Comparison of ENCODE assay signal across 17 cellular contexts in genomic region chr18:6431659-6432318, GRCh38. TPM values are rescaled to one million over a fixed set of nuclear protein-coding genes. Genes with fewer than 3 reads are reported as not detected.
DNase-seq lines count a peak whose midpoint lies in the region; ATAC-seq, FAIRE-seq and TF ChIP-seq lines count a peak whose summit lies in the region.
"Had no signal": no experiment of that assay in that cellular context is flagged by ENCODE, and none has a peak within 500 bp of the region (broad histone marks: within the 10 kb centered on the region; RNA-seq: fewer than 3 reads in every experiment).

No MANE protein-coding gene starts in this region.

- CTCF ChIA-PET in HepG2 (lab: Yijun Ruan, JAX; ENCODE audit: low intra/inter-chr PET ratio, low total read pairs) = no interaction called here

- no peaks in the 10 kb centered on the region for H3K9me3 Mint-ChIP-seq in neural crest cell
- no peaks in the 10 kb centered on the region for H3K9me3 Mint-ChIP-seq in H9
- H3K9me3 Mint-ChIP-seq: CD8-positive, alpha-beta T cell had no signal

- TF ChIP-seq CTCF in heart left ventricle (IDR thresholded peaks at IDR 0.05) (no peak), HepG2 (CRISPR knock-in tag; IDR thresholded peaks at IDR 0.05) (no peak), neural crest cell (conservative IDR thresholded peaks at IDR 0.05) (no peak), testis (IDR thresholded peaks at IDR 0.05) (no peak), GM20000 (IDR thresholded peaks at IDR 0.05; ENCODE audit: extremely low read depth, missing control alignments) (no peak), H9 (conservative IDR thresholded peaks at IDR 0.05) (no peak)

- no peak overlapping the region for H3K56ac ChIP-seq in H9 (ENCODE audit: insufficient read length, low read depth, low read length)

- intact Hi-C loops in right cardiac atrium (cut with DNase I) = no loop called here
- intact Hi-C loops in heart left ventricle (cut with DNase I) = no loop called here
- intact Hi-C loops in HepG2 (cut with micrococcal nuclease; ENCODE audit: unreplicated experiment) = no loop called here
- intact Hi-C loops in testis (cut with DNase I; ENCODE audit: low total_unique reads) = no loop called here

- H3K36me3 ChIP-seq in heart left ventricle (no peaks in the 10 kb centered on the region), HepG2 (replicated peaks in 1 of 2; ENCODE audit: control insufficient read depth in 1 of 2, insufficient read depth in 2 of 2, low read length in 2 of 2) (no peaks in the 10 kb centered on the region), testis (ENCODE audit: low read depth, missing control alignments) (no peaks in the 10 kb centered on the region)
- H3K36me3 ChIP-seq: BLaER1 treated with 17β-estradiol and CSF1 and Interleukin-3, amounts not matched to agents 10 nM and 100 nM had no signal

- H2BK5ac ChIP-seq in H9 (ENCODE audit: insufficient read length, low read length) = no peak overlapping the region

- 69% methylated on average over 19 of the region's 19 CpGs for WGBS in right cardiac atrium
- WGBS in heart left ventricle, 4 donors = 54 to 89% (median 77%) methylated on average over 19 of the region's 19 CpGs
- 65% methylated on average over 19 of the region's 19 CpGs for whole genome bisulfite sequencing in HepG2 (ENCODE audit: low lambda C conversion rate)
- WGBS in testis, 2 donors = 37 to 60% methylated on average over 19 of the region's 19 CpGs
- no CpG with 5 or more reads among the region's 19 CpGs for WGBS in H9 (ENCODE audit: extremely low coverage, insufficient read length, low lambda C conversion rate)

- no peak overlapping the region for H2AK5ac ChIP-seq in H9 (ENCODE audit: insufficient read length, low read length)

- no peak for TF ChIP-seq EP300 in HepG2 (IDR thresholded peaks at IDR 0.05; ENCODE audit: low read depth in 2 of 2, low read length in 2 of 2)
- no peak for TF ChIP-seq EP300 in HepG2 (CRISPR knock-in tag; IDR thresholded peaks at IDR 0.05; ENCODE audit: borderline replicate concordance)

- H3K4me3 ChIP-seq in right cardiac atrium (ENCODE audit: low read length) = no peak overlapping the region
- no peak overlapping the region for H3K4me3 ChIP-seq in heart left ventricle
- no peak overlapping the region for H3K4me3 ChIP-seq in HepG2 (replicated peaks in 1 of 3; ENCODE audit: insufficient read depth in 1 of 3, low read depth in 2 of 3, low read length in 3 of 3)
- H3K4me3 ChIP-seq in testis = no peak overlapping the region
- H3K4me3 ChIP-seq: BLaER1 treated with 17β-estradiol and CSF1 and Interleukin-3, amounts not matched to agents 10 nM and 100 nM had no signal

- H3K27me3 ChIP-seq in right cardiac atrium (ENCODE audit: control insufficient read depth, insufficient read depth) (no peaks in the 10 kb centered on the region), heart left ventricle (no peaks in the 10 kb centered on the region), HepG2 (ENCODE audit: control insufficient read depth in 1 of 2, insufficient read depth in 2 of 2, low read length in 2 of 2) (no peaks in the 10 kb centered on the region; a peak in 1 of 5 replicates), testis (no peaks in the 10 kb centered on the region), H9 (ENCODE audit: insufficient read depth, low read length) (no peaks in the 10 kb centered on the region)
- H3K27me3 ChIP-seq: BLaER1 treated with 17β-estradiol and CSF1 and Interleukin-3, amounts not matched to agents 10 nM and 100 nM had no signal

- no peak overlapping the region for H3K4ac ChIP-seq in H9 (ENCODE audit: low read depth, low read length)

- H3K18ac ChIP-seq in H9 (ENCODE audit: insufficient read length, low read depth, low read length) = no peak overlapping the region

- no peak overlapping the region for H4K91ac ChIP-seq in H9 (ENCODE audit: insufficient read length, low read depth, low read length)

- H3K23me2 ChIP-seq in H9 (ENCODE audit: insufficient read length, low read depth, low read length, poor library complexity, severe bottlenecking) = no peaks in the 10 kb centered on the region

- H2BK15ac ChIP-seq in H9 (ENCODE audit: low read depth, low read length) = no peak overlapping the region

- no peak overlapping the region for H4K5ac ChIP-seq in H9 (ENCODE audit: insufficient read length, low read depth, low read length)

- H3K9me3 ChIP-seq in right cardiac atrium (ENCODE audit: control insufficient read depth, low read length) (no peaks in the 10 kb centered on the region), heart left ventricle (no peaks in the 10 kb centered on the region), HepG2 (ENCODE audit: low read length) (no peaks in the 10 kb centered on the region), testis (no peaks in the 10 kb centered on the region), H9 (ENCODE audit: control insufficient read depth, low read depth, low read length) (no peaks in the 10 kb centered on the region)
- H3K9me3 ChIP-seq: BLaER1 treated with 17β-estradiol and CSF1 and Interleukin-3, amounts not matched to agents 10 nM and 100 nM had no signal

- no peak for FAIRE-seq in HepG2 (lab: Jason Lieb, UNC)

- no peaks in the 10 kb centered on the region for H3K27me3 Mint-ChIP-seq in neural crest cell (ENCODE audit: low read depth)
- no peaks in the 10 kb centered on the region for H3K27me3 Mint-ChIP-seq in H9 (ENCODE audit: low read depth)
- H3K27me3 Mint-ChIP-seq: B cell had no signal

- peaks cover 3% of the 10 kb centered on the region for H3K4me1 ChIP-seq in right cardiac atrium (ENCODE audit: control insufficient read depth, insufficient read depth, low read length)
- peaks cover 0 to 3% (median 0%) of the 10 kb centered on the region in 12 donors for H3K4me1 ChIP-seq in heart left ventricle
- H3K4me1 ChIP-seq in HepG2 (ENCODE audit: insufficient read depth, low read length) = peaks cover 26% of the 10 kb centered on the region
- peaks cover 20% of the 10 kb centered on the region for H3K4me1 ChIP-seq in testis
- no peaks in the 10 kb centered on the region; the same call in 1 of the 2 replicates for H3K4me1 ChIP-seq in H9 (ENCODE audit: insufficient read depth, low read length)

- peak; percentile 24 to 46 for ATAC-seq in right cardiac atrium
- ATAC-seq in heart left ventricle = no peak
- ATAC-seq in HepG2 = peak; percentile 43; the same call in 2 of the 3 replicates
- ATAC-seq: CD8-positive, alpha-beta T cell had no signal

- no peak overlapping the region for H3K23ac ChIP-seq in H9 (ENCODE audit: insufficient read length, low read depth, low read length)

- no peak overlapping the region for H3K14ac ChIP-seq in H9 (ENCODE audit: insufficient read depth, low read length)

- no peaks in the 10 kb centered on the region for H3K79me1 ChIP-seq in H9 (ENCODE audit: insufficient read depth, low read depth, low read length, poor library complexity, severe bottlenecking)

- H3K4me3 Mint-ChIP-seq in neural crest cell = no peak overlapping the region
- no peak overlapping the region; a peak in 1 of 5 replicates for H3K4me3 Mint-ChIP-seq in H9
- H3K4me3 Mint-ChIP-seq: B cell; CD8-positive, alpha-beta T cell; HFFc6 had no signal

- H2BK120ac ChIP-seq in H9 (ENCODE audit: low read depth, low read length, poor library complexity, severe bottlenecking) = no peak overlapping the region

- no TSS peak for BruUV-seq in HepG2 (replicated peaks; lab: Mats Ljungman, UMichigan)

- no peak overlapping the region for H2BK12ac ChIP-seq in H9 (ENCODE audit: insufficient read length, low read depth, low read length)

- H4K20me1 ChIP-seq in HepG2 (ENCODE audit: insufficient read depth, low read length) = no peaks in the 10 kb centered on the region
- no peaks in the 10 kb centered on the region for H4K20me1 ChIP-seq in H9 (ENCODE audit: control insufficient read depth, insufficient read depth, insufficient read length)
- H4K20me1 ChIP-seq: BLaER1 treated with 17β-estradiol and CSF1 and Interleukin-3, amounts not matched to agents 10 nM and 100 nM had no signal

- no peak for TF ChIP-seq POLR2A in heart left ventricle (IDR thresholded peaks at IDR 0.05)
- TF ChIP-seq POLR2A in HepG2 (IDR thresholded peaks at IDR 0.05; ENCODE audit: insufficient read depth in 1 of 2, low read depth in 2 of 2, low read length in 2 of 2) = no peak
- no peak for TF ChIP-seq POLR2A in testis (IDR thresholded peaks at IDR 0.05)

- TF ChIP-seq RAD21 in HepG2 (CRISPR knock-in tag; IDR thresholded peaks at IDR 0.05) = no peak

- H3K36me3 Mint-ChIP-seq in neural crest cell (ENCODE audit: low read depth) (no peaks in the 10 kb centered on the region), H9 (ENCODE audit: insufficient read depth in 1 of 3, low read depth in 3 of 3) (no peaks in the 10 kb centered on the region)
- H3K36me3 Mint-ChIP-seq: CD8-positive, alpha-beta T cell had no signal

- in situ Hi-C loops in HepG2 (cut with HindIII; ENCODE audit: extremely low pct_ligation_motif_present, low pct_unique_long_range_greater_than_20kb) = no loop called here

- H3K9ac ChIP-seq in HepG2 (ENCODE audit: insufficient read depth, low read depth, low read length) (no peak overlapping the region), H9 (ENCODE audit: extremely low read depth, insufficient read length, low read length) (no peak overlapping the region)
- H3K9ac ChIP-seq: BLaER1 treated with 17β-estradiol and CSF1 and Interleukin-3, amounts not matched to agents 10 nM and 100 nM had no signal

- H2BK20ac ChIP-seq in H9 (ENCODE audit: low read depth, low read length, poor library complexity, severe bottlenecking) = no peak overlapping the region

- H2AFZ ChIP-seq in HepG2 (ENCODE audit: low read length) (no peak overlapping the region), H9 (ENCODE audit: low read length) (no peak overlapping the region)

- POLR2A ChIA-PET in HepG2 (lab: Yijun Ruan, JAX) = no interaction called here

- H3K27ac ChIP-seq in right cardiac atrium (ENCODE audit: low read length) (peak overlapping the region; percentile 9), heart left ventricle (no peak overlapping the region), HepG2 (ENCODE audit: extremely low read length, insufficient read depth, low read length) (no peak overlapping the region), testis (peak overlapping the region in 1 of 2 donors; percentile 32), H9 (ENCODE audit: insufficient read length, low read depth, low read length) (no peak overlapping the region)
- H3K27ac ChIP-seq: BLaER1 treated with 17β-estradiol and CSF1 and Interleukin-3, amounts not matched to agents 10 nM and 100 nM; HL-60 had no signal

- H3K4me1 Mint-ChIP-seq in neural crest cell = no peaks in the 10 kb centered on the region
- peaks cover 3 to 4% of the 10 kb centered on the region in 2 experiments; a peak in 2 of 4 replicates for H3K4me1 Mint-ChIP-seq in H9
- H3K4me1 Mint-ChIP-seq: B cell had no signal

- H3K27ac Mint-ChIP-seq in neural crest cell (ENCODE audit: unreplicated experiment) (peak overlapping the region; percentile 13), H9 (no peak overlapping the region)
- H3K27ac Mint-ChIP-seq: B cell; CD8-positive, alpha-beta T cell; HFFc6 had no signal

- H3K4me2 ChIP-seq in HepG2 (ENCODE audit: low read depth, low read length) (0 out of 2 replicates have a peak overlapping the region, but pooled peaks have one; percentile 15), H9 (ENCODE audit: insufficient read depth, insufficient read length, low read length) (no peak overlapping the region)
- H3K4me2 ChIP-seq: BLaER1 treated with 17β-estradiol and CSF1 and Interleukin-3, amounts not matched to agents 10 nM and 100 nM had no signal

- H4K8ac ChIP-seq in H9 (replicated peaks; ENCODE audit: insufficient read length, low read depth, low read length) = no peak overlapping the region

- H3T11ph ChIP-seq in H9 (ENCODE audit: low read length) = no peak overlapping the region

- no peaks in the 10 kb centered on the region for H3K79me2 ChIP-seq in HepG2 (ENCODE audit: insufficient read depth, low read length)
- H3K79me2 ChIP-seq in H9 (ENCODE audit: insufficient read depth, low read length) = no peaks in the 10 kb centered on the region

- DNase-seq in right cardiac atrium (peak in 1 of 3 donors; percentile 17), heart left ventricle (no peak), HepG2 (ENCODE audit: low spot score) (no peak), neural crest cell (ENCODE audit: low read depth, low spot score) (no peak), testis (peak; percentile 61), GM20000 (ENCODE audit: low spot score) (no peak), NCI-H1092 treated with DMSO at 0.1 percent for 48 hours (lab: John Stamatoyannopoulos, UW) (no peak), H9 (no peak)
- DNase-seq: Calu3; CD8-positive, alpha-beta T cell; GF-D8; HCEC 1CT; HFFc6 had no signal

RNA-seq across cellular contexts. Expression of gene L3MBTL4, which starts 17.1 kb away (rescaled TPM):
- total RNA-seq in right cardiac atrium = 10 to 100 TPM; 27.3 to 36.9 (median 33.1) TPM
- 4.9 TPM for polyA plus RNA-seq in right cardiac atrium
- 1 to 10 TPM in 6 of 9 donors, under 1 TPM in 3; 0.38 to 3.3 (median 1.9) TPM for total RNA-seq in heart left ventricle
- under 1 TPM; 0.27 to 0.79 TPM for polyA plus RNA-seq in heart left ventricle
- total RNA-seq in HepG2 (2016; rRNA removed; fragmentation: Illumina TruSeq; extraction: Trizol) = 12.8 and 13.3 TPM in 2 replicates
- total RNA-seq in HepG2 (2016; cell fraction: cytosol; rRNA removed; fragmentation: Illumina TruSeq; extraction: Trizol; ENCODE audit: low read depth) = 25.3 and 29.3 TPM in 2 replicates
- total RNA-seq in HepG2 (2016; cell fraction: insoluble cytoplasmic fraction; rRNA removed; fragmentation: Illumina TruSeq; extraction: Trizol) = 11.6 and 12.3 TPM in 2 replicates
- total RNA-seq in HepG2 (2016; cell fraction: membrane; rRNA removed; fragmentation: Illumina TruSeq; extraction: Trizol) = 18.9 and 22.5 TPM in 2 replicates
- 23.9 and 26.7 TPM in 2 replicates for total RNA-seq in HepG2 (2016; cell fraction: nucleus; rRNA removed; fragmentation: Illumina TruSeq; extraction: Trizol)
- 10.8 and 13.6 TPM in 2 replicates for polyA plus RNA-seq in HepG2 (2011; rRNA removed)
- 7.7 and 12.3 TPM in 2 replicates for polyA plus RNA-seq in HepG2 (2011; cell fraction: cytosol; rRNA removed)
- polyA plus RNA-seq in HepG2 (2011; cell fraction: nucleus; rRNA removed) = 16.7 and 22.6 TPM in 2 replicates
- 17.6 and 21.8 TPM in 2 replicates for polyA plus RNA-seq in HepG2 (2012)
- polyA plus RNA-seq in HepG2 (2016; cell fraction: cytosol; fragmentation: Illumina TruSeq; extraction: Trizol; ENCODE audit: low read depth) = 1.4 and 1.5 TPM in 2 replicates
- polyA plus RNA-seq in HepG2 (2016; cell fraction: insoluble cytoplasmic fraction; fragmentation: Illumina TruSeq; extraction: Trizol; ENCODE audit: low read depth) = 9.6 and 10.1 TPM in 2 replicates
- polyA plus RNA-seq in HepG2 (2016; cell fraction: membrane; fragmentation: Illumina TruSeq; extraction: Trizol; ENCODE audit: low read depth) = 3.7 TPM in 2 replicates
- polyA plus RNA-seq in HepG2 (2016; cell fraction: nucleus; fragmentation: Illumina TruSeq; extraction: Trizol; ENCODE audit: insufficient read depth, low read depth) = 9.3 and 9.7 TPM in 2 replicates
- 24.0 TPM in 1 of 2 replicates, not detected in the other for polyA minus RNA-seq in HepG2 (2011; rRNA and poly(A)+ RNA removed; ENCODE audit: low replicate concordance)
- 13.0 and 15.2 TPM in 2 replicates for polyA minus RNA-seq in HepG2 (2011; cell fraction: cytosol; rRNA and poly(A)+ RNA removed)
- polyA minus RNA-seq in HepG2 (2011; cell fraction: nucleus; rRNA and poly(A)+ RNA removed) = 98.6 and 130 TPM in 2 replicates
- total RNA-seq in neural crest cell = 0.50 and 0.65 TPM in 2 replicates
- total RNA-seq in testis = 10 to 100 TPM; 46.2 to 50.9 TPM
- polyA plus RNA-seq in testis (ENCODE audit: insufficient read depth, low read depth, low replicate concordance) = 26.6 TPM
- 1.9 and 2.0 TPM in 2 replicates for total RNA-seq in H9 (2021)
- total RNA-seq: A172, HFFc6 had no signal

Comparison
In these comparisons a context has a peak if more than half of its experiments do, and no peak if none do; other contexts are left out.
1. ATAC-seq: peak in right cardiac atrium (2 of 2) and HepG2 (single experiment); none in heart left ventricle (0 of 4).